In the genomic region with DNA sequence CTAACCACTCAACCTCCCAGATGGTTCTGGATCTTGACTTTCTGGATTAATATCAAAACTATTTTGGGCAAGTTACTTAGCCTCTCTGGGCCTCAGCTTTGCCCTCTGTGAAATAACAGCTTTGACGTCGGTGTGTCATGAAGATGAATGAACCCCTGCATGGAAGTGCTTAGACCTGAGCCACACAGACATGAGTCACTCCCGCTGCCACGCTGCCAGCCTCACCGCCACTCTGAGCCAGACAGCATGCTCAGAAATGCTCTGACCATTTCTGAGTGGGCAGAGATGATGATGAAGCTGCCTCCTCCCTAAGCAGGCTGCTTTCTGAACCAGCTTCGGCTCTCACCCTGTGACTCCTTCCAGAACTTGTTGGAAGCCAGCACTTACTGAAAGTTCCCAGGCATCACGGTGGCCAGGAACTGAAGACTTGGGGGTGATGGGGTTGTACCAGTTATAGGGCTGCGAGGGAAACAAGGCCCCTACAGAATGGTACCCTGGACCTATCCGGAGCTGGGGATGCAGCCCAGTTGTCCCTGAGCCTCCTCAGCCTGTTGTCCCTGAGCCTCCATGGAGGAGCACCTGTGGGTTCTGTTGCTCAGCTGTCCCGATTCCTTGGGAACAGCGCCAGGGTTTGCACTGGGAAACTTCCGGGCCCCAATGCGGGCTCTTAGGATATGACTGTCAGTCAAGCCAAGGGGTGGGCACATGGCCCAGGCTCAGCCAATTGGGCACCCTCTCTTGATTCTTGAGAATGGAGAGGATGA, we compare ENCODE assay signal across 8 cellular contexts. TPM values are rescaled to one million over a fixed set of nuclear protein-coding genes. Genes with fewer than 3 reads are reported as not detected.
DNase-seq lines count a peak whose midpoint lies in the region; ATAC-seq and TF ChIP-seq lines count a peak whose summit lies in the region.

No MANE protein-coding gene starts in this region.

- in situ Hi-C loops in gastrocnemius medialis (cut with MboI; ENCODE audit: low sequenced_read_pairs in 4 of 4) = loop anchor here in 2 of 4 donors (5.0 to 10.0 kb wide), 2 partner anchors 50 to 53 kb away; no protein-coding TSS in a partner anchor

- H3K4me3 ChIP-seq in coronary artery = peak overlapping the region; percentile 57
- peak overlapping the region in 3 of 4 donors; percentile 1 to 28 (median 15) for H3K4me3 ChIP-seq in gastrocnemius medialis
- no peak overlapping the region for H3K4me3 ChIP-seq in spleen
- no peak overlapping the region for H3K4me3 ChIP-seq in lower lobe of right lung

- H3K36me3 ChIP-seq in gastrocnemius medialis (no peaks in the 10 kb centered on the region), spleen (no peaks in the 10 kb centered on the region), lower lobe of right lung (no peaks in the 10 kb centered on the region)

- DNase-seq in Daoy (ENCODE audit: low read depth) (peak; percentile 98), SW480 (ENCODE audit: low spot score) (peak; percentile 85), coronary artery (ENCODE audit: low spot score) (peak; percentile 90), gastrocnemius medialis (peak; percentile 88 to 94), spleen (no peak), DMS114 treated with DMSO at 0.1 percent for 48 hours (lab: John Stamatoyannopoulos, UW; ENCODE audit: unreplicated experiment) (no peak), NCI-H2171 (lab: John Stamatoyannopoulos, UW) (no peak), lower lobe of right lung (no peak)

- H3K4me1 ChIP-seq in gastrocnemius medialis (peaks cover 49 to 50% of the 10 kb centered on the region in 2 donors), spleen (no peaks in the 10 kb centered on the region), lower lobe of right lung (no peaks in the 10 kb centered on the region)

- ATAC-seq in gastrocnemius medialis = peak; percentile 83 to 85
- ATAC-seq in lower lobe of right lung = no peak

- no peak for TF ChIP-seq CTCF in coronary artery (IDR thresholded peaks at IDR 0.05)
- TF ChIP-seq CTCF in gastrocnemius medialis (IDR thresholded peaks at IDR 0.05 in 4 of 5, conservative IDR thresholded peaks at IDR 0.05 in 1 of 5) = no peak
- no peak for TF ChIP-seq CTCF in spleen (IDR thresholded peaks at IDR 0.05 in 8 of 11, conservative IDR thresholded peaks at IDR 0.05 in 3 of 11)
- TF ChIP-seq CTCF in lower lobe of right lung (IDR thresholded peaks at IDR 0.05) = no peak

- WGBS in spleen, 5 donors = 57 to 67% (median 61%) methylated on average over 9 to 13 of the region's 13 CpGs

- no peaks in the 10 kb centered on the region for H3K9me3 ChIP-seq in gastrocnemius medialis
- H3K9me3 ChIP-seq in spleen = no peaks in the 10 kb centered on the region
- no peaks in the 10 kb centered on the region for H3K9me3 ChIP-seq in lower lobe of right lung

- H3K27ac ChIP-seq in coronary artery (peak overlapping the region; percentile 77 to 90), gastrocnemius medialis (peak overlapping the region; percentile 97 to 100 (median 97)), spleen (no peak overlapping the region), lower lobe of right lung (no peak overlapping the region)

- peak; percentile 54 to 56 for TF ChIP-seq POLR2A in gastrocnemius medialis (IDR thresholded peaks at IDR 0.05)
- no peak for TF ChIP-seq POLR2A in spleen (IDR thresholded peaks at IDR 0.05)

- no peaks in the 10 kb centered on the region for H3K27me3 ChIP-seq in gastrocnemius medialis
- H3K27me3 ChIP-seq in spleen (replicated peaks in 1 of 7) = peaks cover 0 to 46% (median 4%) of the 10 kb centered on the region in 7 donors
- H3K27me3 ChIP-seq in lower lobe of right lung (ENCODE audit: low read depth) = peaks cover 22% of the 10 kb centered on the region

- intact Hi-C loops in gastrocnemius medialis (cut with DNase I; ENCODE audit: low total_unique reads) (loop anchor here (1.0 to 5.0 kb wide), 3 partner anchors 20 to 38 kb away; no protein-coding TSS in a partner anchor), spleen (cut with DNase I; ENCODE audit: low total_unique reads) (no loop called here), lower lobe of right lung (cut with DNase I) (no loop called here)

RNA-seq across cellular contexts. Expression of a gene that starts 2.0 kb away (rescaled TPM):
- not detected in 2 replicates for total RNA-seq in Daoy (2014; rRNA removed; shearing (Covaris generic))
- total RNA-seq in gastrocnemius medialis = under 1 TPM in 2 of 4 donors, not detected in 2; 0.56 to 0.61 TPM
- total RNA-seq in spleen = not detected
- polyA plus RNA-seq in spleen = not detected
- not detected for total RNA-seq in lower lobe of right lung

RNA-seq across cellular contexts. Expression of a gene that starts 18.7 kb away (rescaled TPM):
- total RNA-seq in Daoy (2014; rRNA removed; shearing (Covaris generic)) = 1.8 and 3.0 TPM in 2 replicates
- total RNA-seq in gastrocnemius medialis (100 to 1,000 TPM; 335 to 819 (median 539) TPM), spleen (10 to 100 TPM in 5 of 7 donors, 1 to 10 TPM in 2; 9.8 to 18.0 (median 13.5) TPM), lower lobe of right lung (2.4 TPM)
- polyA plus RNA-seq in spleen = 1 to 10 TPM; 6.6 to 9.5 (median 6.9) TPM

RNA-seq across cellular contexts. Expression of a gene that starts 31.0 kb away (rescaled TPM):
- total RNA-seq in Daoy (2014; rRNA removed; shearing (Covaris generic)) = 2.7 and 3.1 TPM in 2 replicates
- total RNA-seq in gastrocnemius medialis (under 1 TPM in 1 of 4 donors, not detected in 3; 0.11 TPM), spleen (1 to 10 TPM in 2 of 7 donors, under 1 TPM in 5; 0.23 to 1.1 (median 0.56) TPM), lower lobe of right lung (1.9 TPM)
- under 1 TPM; 0.07 to 0.29 (median 0.08) TPM for polyA plus RNA-seq in spleen

Comparison
In these comparisons a context has a peak if more than half of its experiments do, and no peak if none do; other contexts are left out.
1. DNase-seq: peak in Daoy (single experiment), SW480 (single experiment), coronary artery (single experiment) and gastrocnemius medialis (2 of 2); none in spleen (single experiment), DMS114 treated with DMSO at 0.1 percent for 48 hours (single experiment), NCI-H2171 (single experiment) and lower lobe of right lung (single experiment).
2. H3K27ac ChIP-seq: peak in coronary artery (2 of 2) and gastrocnemius medialis (4 of 4); none in spleen (0 of 8) and lower lobe of right lung (single experiment).
3. H3K4me3 ChIP-seq: peak in coronary artery (single experiment) and gastrocnemius medialis (3 of 4); none in spleen (0 of 8) and lower lobe of right lung (single experiment).
4. ATAC-seq: peak in gastrocnemius medialis (2 of 2); none in lower lobe of right lung (0 of 2).
5. POLR2A ChIP-seq: peak in gastrocnemius medialis (2 of 2); none in spleen (0 of 3).
6. RNA of a gene that starts 18.7 kb away (total RNA-seq): 335 to 819 TPM in gastrocnemius medialis; 9.8 to 18.0 TPM in spleen, 2.4 TPM in lower lobe of right lung (single experiment) and 1.8 to 3.0 TPM in Daoy; every median in the first group is over 10 times any median in the second.